In the genomic region with DNA sequence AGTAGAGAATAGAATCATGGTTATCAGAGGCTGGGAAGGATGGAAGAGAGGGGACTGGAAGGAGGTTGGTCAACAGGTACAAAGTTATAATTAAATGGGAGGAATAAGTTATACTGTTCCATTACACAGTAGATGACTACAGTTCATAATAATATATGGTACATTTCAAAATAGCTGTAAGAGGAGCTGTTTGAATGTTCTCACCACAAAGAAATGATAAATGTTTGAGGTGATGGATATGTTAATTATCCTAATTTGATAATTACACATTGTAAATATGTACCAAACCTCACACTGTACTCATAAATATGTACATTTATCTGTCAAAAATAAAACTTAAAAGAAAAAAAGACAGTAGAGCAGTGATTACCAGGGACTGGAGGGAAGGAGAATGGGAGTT, we compare ENCODE assay signal across 30 cellular contexts. TPM values are rescaled to one million over a fixed set of nuclear protein-coding genes. Genes with fewer than 3 reads are reported as not detected.
"Had no signal": no experiment of that assay in that cellular context is flagged by ENCODE, and none has a peak within 500 bp of the region (broad histone marks: within the 10 kb centered on the region; RNA-seq: fewer than 3 reads in every experiment).

No MANE protein-coding gene starts in this region.

- H3K4me1 ChIP-seq: left lung, lower lobe of right lung had no signal

- H3K27me3 Mint-ChIP-seq: dendritic cell treated with granulocyte-macrophage colony-stimulating factor and Interleukin-4, amounts not matched to agents 40 ng/mL and 50 ng/mL, for 4 days; effector memory CD8-positive, alpha-beta T cell; naive B cell; naive thymus-derived CD8-positive, alpha-beta T cell had no signal

- H3K4me3 Mint-ChIP-seq: dendritic cell treated with granulocyte-macrophage colony-stimulating factor and Interleukin-4, amounts not matched to agents 40 ng/mL and 50 ng/mL, for 4 days; effector memory CD8-positive, alpha-beta T cell; endodermal cell; mesothelial cell of epicardium; naive B cell; naive thymus-derived CD8-positive, alpha-beta T cell had no signal

- H3K9me3 ChIP-seq: esophagus squamous epithelium, gastrocnemius medialis, heart right ventricle, left lung, lower lobe of right lung, mucosa of descending colon had no signal

- ATAC-seq: effector memory CD8-positive, alpha-beta T cell; esophagus mucosa; gastrocnemius medialis; heart right ventricle; left cardiac atrium; left lung; left ventricle myocardium superior; lower lobe of right lung; mucosa of descending colon; naive thymus-derived CD8-positive, alpha-beta T cell had no signal

- H3K27ac ChIP-seq: epithelial cell of prostate, esophagus squamous epithelium, gastrocnemius medialis, heart right ventricle, left lung, lower lobe of right lung had no signal

- H3K4me1 Mint-ChIP-seq: endodermal cell; naive thymus-derived CD8-positive, alpha-beta T cell had no signal

- H3K4me3 ChIP-seq: esophagus squamous epithelium, gastrocnemius medialis, heart right ventricle, left lung, lower lobe of right lung, mucosa of descending colon had no signal

- H3K27ac Mint-ChIP-seq: dendritic cell treated with granulocyte-macrophage colony-stimulating factor and Interleukin-4, amounts not matched to agents 40 ng/mL and 50 ng/mL, for 4 days; endodermal cell had no signal

- DNase-seq: cortex of kidney; effector CD8-positive, alpha-beta T cell; effector memory CD8-positive, alpha-beta T cell; endodermal cell; erythroblast; esophagus squamous epithelium; foreskin fibroblast; foreskin melanocyte; gastrocnemius medialis; glutamatergic neuron; head of caudate nucleus; heart right ventricle; hippocampal formation; left cardiac atrium; left lung; left ventricle myocardium superior; lower lobe of right lung; mesenchymal stem cell; mucosa of descending colon; naive B cell; naive thymus-derived CD8-positive, alpha-beta T cell had no signal

- H3K9me3 Mint-ChIP-seq: dendritic cell treated with granulocyte-macrophage colony-stimulating factor and Interleukin-4, amounts not matched to agents 40 ng/mL and 50 ng/mL, for 4 days; effector memory CD8-positive, alpha-beta T cell; endodermal cell had no signal

RNA-seq across cellular contexts. Expression of a gene that starts 12.9 kb away (rescaled TPM):
- total RNA-seq: dermis microvascular lymphatic vessel endothelial cell, esophagus squamous epithelium, gastrocnemius medialis, glomerular endothelial cell, kidney epithelial cell, lower leg skin, lower lobe of right lung, myocyte had no signal
